Comparison of ENCODE assay signal across 20 cellular contexts in the genomic region with DNA sequence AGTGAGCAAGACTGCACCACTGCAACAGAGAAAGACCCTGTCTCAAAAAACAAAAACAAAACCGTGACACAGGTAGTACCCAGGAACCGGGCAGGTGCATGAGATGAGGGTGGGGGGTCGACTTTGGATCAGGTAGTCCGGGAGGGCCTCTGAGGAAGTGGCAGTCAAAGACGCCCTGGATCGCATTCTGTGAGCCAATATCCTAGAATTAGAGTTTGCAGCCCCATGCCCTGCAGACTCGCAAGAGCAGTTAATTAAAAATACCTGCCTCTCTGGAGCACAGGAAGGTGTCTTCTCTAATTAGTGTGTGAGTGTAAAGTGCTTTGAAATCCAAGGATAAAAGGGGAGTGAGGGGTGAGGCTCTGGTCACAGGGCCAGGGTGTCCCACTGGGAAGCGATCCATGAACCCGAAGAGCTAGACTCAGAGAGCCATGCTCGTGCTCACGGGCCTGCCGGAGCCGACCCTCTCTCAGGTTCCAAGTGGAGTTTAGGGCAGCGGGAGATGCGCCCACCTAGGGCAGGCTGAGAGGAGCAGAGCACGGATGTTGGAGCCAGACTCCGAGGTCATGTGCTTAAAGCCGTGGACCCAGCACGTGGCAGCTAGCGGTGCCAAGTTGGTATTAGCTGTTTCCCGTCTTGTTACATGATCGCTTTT.
"Had no signal": no experiment of that assay in that cellular context is flagged by ENCODE, and none has a peak within 500 bp of the region (broad histone marks: within the 10 kb centered on the region; RNA-seq: fewer than 3 reads in every experiment).

No MANE protein-coding gene starts in this region.

- H3K27me3 Mint-ChIP-seq: activated CD4-positive, alpha-beta T cell treated with anti-CD3 and anti-CD28 coated beads, Interleukin-2, amount 10 ng/mL, durations not matched to agents 7 days and 5 days had no signal

- H3K36me3 Mint-ChIP-seq: activated naive CD4-positive, alpha-beta T cell treated with anti-CD3 and anti-CD28 coated beads, Interleukin-2, amount 10 ng/mL, durations not matched to agents 7 days and 5 days; brain; immature natural killer cell; naive thymus-derived CD8-positive, alpha-beta T cell had no signal

- H3K36me3 ChIP-seq: colonic mucosa, sigmoid colon, spleen, thyroid gland, vagina had no signal

- H3K4me3 ChIP-seq: colonic mucosa, sigmoid colon, spleen, thyroid gland, vagina had no signal

- H3K4me3 Mint-ChIP-seq: activated CD4-positive, alpha-beta T cell treated with anti-CD3 and anti-CD28 coated beads, Interleukin-2, amount 10 ng/mL, durations not matched to agents 7 days and 5 days; activated naive CD4-positive, alpha-beta T cell treated with anti-CD3 and anti-CD28 coated beads, Interleukin-2, amount 10 ng/mL, durations not matched to agents 7 days and 5 days; activated naive CD8-positive, alpha-beta T cell treated with anti-CD3 and anti-CD28 coated beads, Interleukin-2, amount 50 U/mL, for 24 hours; activated T-cell treated with anti-CD3 and anti-CD28 coated beads, Interleukin-2, amount 50 U/mL, for 4 hours; brain; immature natural killer cell; naive thymus-derived CD8-positive, alpha-beta T cell had no signal

- H2AFZ ChIP-seq: parathyroid adenoma had no signal

- H3K27ac ChIP-seq: colonic mucosa, parathyroid adenoma had no signal

- H3K4me1 ChIP-seq: colonic mucosa, parathyroid adenoma, sigmoid colon had no signal

- H3K27ac Mint-ChIP-seq: activated CD4-positive, alpha-beta T cell treated with anti-CD3 and anti-CD28 coated beads, Interleukin-2, amount 10 ng/mL, durations not matched to agents 7 days and 5 days; activated naive CD4-positive, alpha-beta T cell treated with anti-CD3 and anti-CD28 coated beads, Interleukin-2, amount 10 ng/mL, durations not matched to agents 7 days and 5 days; activated naive CD8-positive, alpha-beta T cell treated with anti-CD3 and anti-CD28 coated beads, Interleukin-2, amount 50 U/mL, for 24 hours; brain had no signal

- H3K9me3 Mint-ChIP-seq: activated CD4-positive, alpha-beta T cell treated with anti-CD3 and anti-CD28 coated beads, Interleukin-2, amount 10 ng/mL, durations not matched to agents 7 days and 5 days; activated naive CD4-positive, alpha-beta T cell treated with anti-CD3 and anti-CD28 coated beads, Interleukin-2, amount 10 ng/mL, durations not matched to agents 7 days and 5 days; activated naive CD8-positive, alpha-beta T cell treated with anti-CD3 and anti-CD28 coated beads, Interleukin-2, amount 50 U/mL, for 24 hours; activated T-cell treated with anti-CD3 and anti-CD28 coated beads, Interleukin-2, amount 50 U/mL, for 4 hours had no signal

- H3K79me2 ChIP-seq: parathyroid adenoma had no signal

- H3K9ac ChIP-seq: parathyroid adenoma had no signal

- H3K9me3 ChIP-seq: colonic mucosa, sigmoid colon, spleen, thyroid gland, vagina had no signal

- ATAC-seq: activated CD4-positive, CD25-positive, alpha-beta regulatory T cell treated with anti-CD3 and anti-CD28 coated beads, Interleukin-2, amount 50 U/mL, for 24 hours; activated naive CD8-positive, alpha-beta T cell treated with anti-CD3 and anti-CD28 coated beads, Interleukin-2, amount 50 U/mL, for 24 hours; activated T-cell treated with anti-CD3 and anti-CD28 coated beads, Interleukin-2, amount 50 U/mL, for 4 hours; naive thymus-derived CD8-positive, alpha-beta T cell had no signal

- H3K27me3 ChIP-seq: colonic mucosa, sigmoid colon, thyroid gland, vagina had no signal

- DNase-seq: activated CD4-positive, alpha-beta T cell treated with anti-CD3 and anti-CD28 coated beads, Interleukin-2, amount 10 ng/mL, durations not matched to agents 7 days and 5 days; activated CD8-positive, alpha-beta memory T cell treated with anti-CD3 and anti-CD28 coated beads, Interleukin-2, amount 50 U/mL, for 4 hours; activated naive CD4-positive, alpha-beta T cell treated with anti-CD3 and anti-CD28 coated beads, Interleukin-2, amount 10 ng/mL, durations not matched to agents 7 days and 5 days; activated naive CD8-positive, alpha-beta T cell treated with anti-CD3 and anti-CD28 coated beads, Interleukin-2, amount 50 U/mL, for 24 hours; activated T-cell treated with anti-CD3 and anti-CD28 coated beads, Interleukin-2, amount 50 U/mL, for 4 hours; anterior cingulate cortex; central memory CD4-positive, alpha-beta T cell; colonic mucosa; immature natural killer cell; naive thymus-derived CD8-positive, alpha-beta T cell; sigmoid colon; spleen; stimulated activated naive CD4-positive, alpha-beta T cell; T-helper 1 cell; T-helper 9 cell; thyroid gland had no signal
